ENCODE assay signal across 25 cellular contexts in genomic region chr15:73945109-73945508, GRCh38. TPM values are rescaled to one million over a fixed set of nuclear protein-coding genes. Genes with fewer than 3 reads are reported as not detected.
DNase-seq lines count a peak whose midpoint lies in the region; ATAC-seq and TF ChIP-seq lines count a peak whose summit lies in the region.
"Had no signal": no experiment of that assay in that cellular context is flagged by ENCODE, and none has a peak within 500 bp of the region (broad histone marks: within the 10 kb centered on the region; RNA-seq: fewer than 3 reads in every experiment).

No MANE protein-coding gene starts in this region.

- peak overlapping the region; percentile 78 for H3K4me2 ChIP-seq in BLaER1
- no peak overlapping the region for H3K4me2 ChIP-seq in neural progenitor cell
- H3K4me2 ChIP-seq: PC-9 had no signal

- POLR2A ChIA-PET in activated CD4-positive, alpha-beta T cell treated with anti-CD3 and anti-CD28 coated beads, Interleukin-2, amount 10 ng/mL, durations not matched to agents 7 days and 5 days (lab: Charles Lee), result no interaction called here

- H3K4me3 ChIP-seq in BLaER1, result no peak overlapping the region
- no peak overlapping the region for H3K4me3 ChIP-seq in neural progenitor cell
- H3K4me3 ChIP-seq: dorsolateral prefrontal cortex, hepatocyte, PC-9, stomach, tibial nerve had no signal

- H3K4me1 ChIP-seq in BLaER1 (peaks cover 56% of the 10 kb centered on the region), neural progenitor cell (peaks cover 10% of the 10 kb centered on the region)

- H3K27me3 Mint-ChIP-seq in endothelial cell (ENCODE audit: unreplicated experiment) (peaks cover 8% of the 10 kb centered on the region), neural progenitor cell (ENCODE audit: insufficient read depth, low read depth) (peaks cover 15% of the 10 kb centered on the region)
- peaks cover 4% of the 10 kb centered on the region for H3K27me3 Mint-ChIP-seq in activated CD4-positive, alpha-beta T cell treated with anti-CD3 and anti-CD28 coated beads, Interleukin-2, amount 10 ng/mL, durations not matched to agents 7 days and 5 days
- H3K27me3 Mint-ChIP-seq: activated CD8-positive, alpha-beta T cell treated with anti-CD3 and anti-CD28 coated beads for 36 hours; activated naive CD8-positive, alpha-beta T cell had no signal

- TF ChIP-seq CTCF in endothelial cell (IDR thresholded peaks at IDR 0.05; ENCODE audit: unreplicated experiment), result no peak
- no peak for TF ChIP-seq CTCF in neural progenitor cell (IDR thresholded peaks at IDR 0.05)

- peaks cover 41% of the 10 kb centered on the region for H3K36me3 Mint-ChIP-seq in endothelial cell (ENCODE audit: low read depth, unreplicated experiment)
- H3K36me3 Mint-ChIP-seq in neural progenitor cell, result peaks cover 3% of the 10 kb centered on the region
- no peaks in the 10 kb centered on the region for H3K36me3 Mint-ChIP-seq in activated CD4-positive, alpha-beta T cell treated with anti-CD3 and anti-CD28 coated beads, Interleukin-2, amount 10 ng/mL, durations not matched to agents 7 days and 5 days (ENCODE audit: low read depth)
- H3K36me3 Mint-ChIP-seq: activated naive CD8-positive, alpha-beta T cell; CD14-positive monocyte had no signal

- H3K27ac ChIP-seq in BLaER1 (no peak overlapping the region), neural progenitor cell (no peak overlapping the region)
- H3K27ac ChIP-seq: dorsolateral prefrontal cortex, PC-9, tibial nerve had no signal

- H3K9ac ChIP-seq in BLaER1 (0 out of 2 replicates have a peak overlapping the region, but pooled peaks have one; percentile 18), neural progenitor cell (no peak overlapping the region)

- H3K36me3 ChIP-seq in BLaER1, result no peaks in the 10 kb centered on the region
- no peaks in the 10 kb centered on the region for H3K36me3 ChIP-seq in neural progenitor cell

- CTCF ChIA-PET in activated CD4-positive, alpha-beta T cell treated with anti-CD3 and anti-CD28 coated beads, Interleukin-2, amount 10 ng/mL, durations not matched to agents 7 days and 5 days (lab: Charles Lee), result interaction anchor here (1.3 to 2.3 kb wide), 2 partner anchors 14 to 17 kb away, joined by 3 to 11 read pairs; no protein-coding TSS in a partner anchor

- DNase-seq in endothelial cell (ENCODE audit: low spot score) (no peak), neural progenitor cell (ENCODE audit: low spot score) (no peak), Ammon's horn (ENCODE audit: low spot score) (no peak)
- DNase-seq in stimulated activated CD4-positive, alpha-beta T cell treated with anti-CD3 and anti-CD28 coated beads, Interleukin-2, amount 100 ng/mL, for 48 hours, result no peak
- DNase-seq in activated CD4-positive, alpha-beta T cell treated with anti-CD3 and anti-CD28 coated beads, Interleukin-2, amount 10 ng/mL, durations not matched to agents 7 days and 5 days, result no peak
- DNase-seq: activated CD4-positive, alpha-beta T cell treated with anti-CD3 and anti-CD28 coated beads for 1 hour; activated CD8-positive, alpha-beta T cell treated with anti-CD3 and anti-CD28 coated beads for 36 hours; activated T-cell treated with anti-CD3 and anti-CD28 coated beads for 4 hours; cerebellar nuclear complex; DMS79; dorsolateral prefrontal cortex; Karpas-422; left cardiac atrium; NCI-H1436 treated with DMSO at 0.1 percent for 48 hours; NCI-H69; PC-9; stomach; T-helper 2 cell had no signal

- H3F3A ChIP-seq in neural progenitor cell (ENCODE audit: low read depth), result peaks cover 14% of the 10 kb centered on the region

- H3K9me3 ChIP-seq in BLaER1, result no peaks in the 10 kb centered on the region
- no peaks in the 10 kb centered on the region for H3K9me3 ChIP-seq in neural progenitor cell (ENCODE audit: low read depth)
- H3K9me3 ChIP-seq: stomach, tibial nerve had no signal

- H3K4me1 Mint-ChIP-seq in endothelial cell (ENCODE audit: unreplicated experiment) (peaks cover 33% of the 10 kb centered on the region), neural progenitor cell (peaks cover 39% of the 10 kb centered on the region)
- peaks cover 22% of the 10 kb centered on the region for H3K4me1 Mint-ChIP-seq in activated CD4-positive, alpha-beta T cell treated with anti-CD3 and anti-CD28 coated beads, Interleukin-2, amount 10 ng/mL, durations not matched to agents 7 days and 5 days
- H3K4me1 Mint-ChIP-seq: CD14-positive monocyte had no signal

- no peak; the same call in 2 of the 3 replicates for ATAC-seq in SK-N-SH treated with all-trans-retinoic acid at 6 μM for 48 hours
- ATAC-seq: activated CD8-positive, alpha-beta T cell treated with anti-CD3 and anti-CD28 coated beads for 36 hours; HCT116 had no signal

- H3K4me3 Mint-ChIP-seq in endothelial cell (ENCODE audit: unreplicated experiment), result no peak overlapping the region
- peak overlapping the region; percentile 11 for H3K4me3 Mint-ChIP-seq in neural progenitor cell
- no peak overlapping the region for H3K4me3 Mint-ChIP-seq in activated CD4-positive, alpha-beta T cell treated with anti-CD3 and anti-CD28 coated beads, Interleukin-2, amount 10 ng/mL, durations not matched to agents 7 days and 5 days
- H3K4me3 Mint-ChIP-seq: activated CD8-positive, alpha-beta T cell treated with anti-CD3 and anti-CD28 coated beads for 36 hours; activated naive CD8-positive, alpha-beta T cell; CD14-positive monocyte had no signal

- H4K20me1 ChIP-seq in BLaER1 (no peaks in the 10 kb centered on the region), neural progenitor cell (ENCODE audit: low read depth) (peaks cover 66% of the 10 kb centered on the region)

- H3K27me3 ChIP-seq in BLaER1 (no peaks in the 10 kb centered on the region), neural progenitor cell (peaks cover 26% of the 10 kb centered on the region)
- H3K27me3 ChIP-seq: dorsolateral prefrontal cortex, hepatocyte, stomach, tibial nerve had no signal

- H3K27ac Mint-ChIP-seq in endothelial cell (ENCODE audit: unreplicated experiment) (peak overlapping the region; percentile 45), neural progenitor cell (peak overlapping the region; percentile 72)
- H3K27ac Mint-ChIP-seq in activated CD4-positive, alpha-beta T cell treated with anti-CD3 and anti-CD28 coated beads, Interleukin-2, amount 10 ng/mL, durations not matched to agents 7 days and 5 days, result no peak overlapping the region
- H3K27ac Mint-ChIP-seq: activated CD8-positive, alpha-beta T cell treated with anti-CD3 and anti-CD28 coated beads for 36 hours; activated naive CD8-positive, alpha-beta T cell had no signal

- no peaks in the 10 kb centered on the region for H3K9me3 Mint-ChIP-seq in endothelial cell (ENCODE audit: unreplicated experiment)
- H3K9me3 Mint-ChIP-seq in neural progenitor cell, result no peaks in the 10 kb centered on the region
- no peaks in the 10 kb centered on the region for H3K9me3 Mint-ChIP-seq in activated CD4-positive, alpha-beta T cell treated with anti-CD3 and anti-CD28 coated beads, Interleukin-2, amount 10 ng/mL, durations not matched to agents 7 days and 5 days
- H3K9me3 Mint-ChIP-seq: activated CD8-positive, alpha-beta T cell treated with anti-CD3 and anti-CD28 coated beads for 36 hours; CD14-positive monocyte had no signal

- H2AFZ ChIP-seq in neural progenitor cell (replicated peaks), result no peak overlapping the region
- H2AFZ ChIP-seq: hepatocyte, PC-9 had no signal

- H3K79me2 ChIP-seq in neural progenitor cell (ENCODE audit: low read depth), result no peaks in the 10 kb centered on the region
- H3K79me2 ChIP-seq: hepatocyte had no signal

TF ChIP-seq in SK-N-SH treated with all-trans-retinoic acid at 6 μM for 48 hours, 23 proteins besides CTCF, POLR2A, EP300 and RAD21:
- TF ChIP-seq ZC3H10 (CRISPR knock-in tag; IDR thresholded peaks at IDR 0.05) (no peak), TCF4 (CRISPR knock-in tag; IDR thresholded peaks at IDR 0.05; ENCODE audit: borderline replicate concordance) (peak; percentile 60; the same call in 1 of the 2 replicates), ARNTL (CRISPR knock-in tag; IDR thresholded peaks at IDR 0.05; ENCODE audit: borderline replicate concordance, low read depth) (no peak), GLIS3 (CRISPR knock-in tag; IDR thresholded peaks at IDR 0.05) (no peak)

RNA-seq across cellular contexts. Expression of gene LOXL1, which starts 18.8 kb away (rescaled TPM):
- total RNA-seq in endothelial cell (ENCODE audit: unreplicated experiment) (156 TPM), neural progenitor cell (ENCODE audit: low replicate concordance) (5.3 and 28.1 TPM in 2 replicates)
- total RNA-seq in activated CD4-positive, alpha-beta T cell treated with anti-CD3 and anti-CD28 coated beads, Interleukin-2, amount 10 ng/mL, durations not matched to agents 7 days and 5 days, result 1 to 10 TPM; 3.4 to 3.5 TPM

RNA-seq across cellular contexts. Expression of gene STOML1, which starts 47.0 kb away (rescaled TPM):
- total RNA-seq in endothelial cell (ENCODE audit: unreplicated experiment) (14.3 TPM), neural progenitor cell (ENCODE audit: low replicate concordance) (2.0 and 4.7 TPM in 2 replicates)
- 10 to 100 TPM; 12.0 to 12.8 TPM for total RNA-seq in activated CD4-positive, alpha-beta T cell treated with anti-CD3 and anti-CD28 coated beads, Interleukin-2, amount 10 ng/mL, durations not matched to agents 7 days and 5 days

RNA-seq across cellular contexts. Expression of gene PML, which starts 49.4 kb away (rescaled TPM):
- total RNA-seq in endothelial cell (ENCODE audit: unreplicated experiment) (161 TPM), neural progenitor cell (ENCODE audit: low replicate concordance) (15.3 and 18.0 TPM in 2 replicates)
- total RNA-seq in activated CD4-positive, alpha-beta T cell treated with anti-CD3 and anti-CD28 coated beads, Interleukin-2, amount 10 ng/mL, durations not matched to agents 7 days and 5 days, result 100 to 1,000 TPM; 118 to 122 TPM
